1 cellular context compared by ENCODE assay signal in genomic region chr6:108578166-108578565, GRCh38.
TF ChIP-seq lines count a peak whose summit lies in the region.

No MANE protein-coding gene starts in this region.

TF ChIP-seq in SK-N-SH, 30 proteins besides CTCF, POLR2A, EP300 and RAD21 (continued from another document):
- TF ChIP-seq REST (IDR thresholded peaks at IDR 0.05; ENCODE audit: low read depth, low read length) (no peak), ZBTB33 (IDR thresholded peaks at IDR 0.05; ENCODE audit: borderline replicate concordance, low read depth) (no peak), PBX3 (IDR thresholded peaks at IDR 0.05) (no peak), JUND (IDR thresholded peaks at IDR 0.05) (no peak), GABPA (IDR thresholded peaks at IDR 0.05; ENCODE audit: low read depth) (no peak), RFX5 (IDR thresholded peaks at IDR 0.05; ENCODE audit: low read length) (no peak), MXI1 (IDR thresholded peaks at IDR 0.05; ENCODE audit: low read depth, low read length) (no peak), TAF1 (IDR thresholded peaks at IDR 0.05; ENCODE audit: borderline replicate concordance, low read depth, low read length) (no peak), FOXJ3 (CRISPR knock-in tag; IDR thresholded peaks at IDR 0.05) (no peak), NRF1 (IDR thresholded peaks at IDR 0.05; ENCODE audit: low read depth, low read length) (no peak), GATA2 (CRISPR knock-in tag; IDR thresholded peaks at IDR 0.05) (no peak)
